9 cellular contexts compared by ENCODE assay signal in the genomic region with DNA sequence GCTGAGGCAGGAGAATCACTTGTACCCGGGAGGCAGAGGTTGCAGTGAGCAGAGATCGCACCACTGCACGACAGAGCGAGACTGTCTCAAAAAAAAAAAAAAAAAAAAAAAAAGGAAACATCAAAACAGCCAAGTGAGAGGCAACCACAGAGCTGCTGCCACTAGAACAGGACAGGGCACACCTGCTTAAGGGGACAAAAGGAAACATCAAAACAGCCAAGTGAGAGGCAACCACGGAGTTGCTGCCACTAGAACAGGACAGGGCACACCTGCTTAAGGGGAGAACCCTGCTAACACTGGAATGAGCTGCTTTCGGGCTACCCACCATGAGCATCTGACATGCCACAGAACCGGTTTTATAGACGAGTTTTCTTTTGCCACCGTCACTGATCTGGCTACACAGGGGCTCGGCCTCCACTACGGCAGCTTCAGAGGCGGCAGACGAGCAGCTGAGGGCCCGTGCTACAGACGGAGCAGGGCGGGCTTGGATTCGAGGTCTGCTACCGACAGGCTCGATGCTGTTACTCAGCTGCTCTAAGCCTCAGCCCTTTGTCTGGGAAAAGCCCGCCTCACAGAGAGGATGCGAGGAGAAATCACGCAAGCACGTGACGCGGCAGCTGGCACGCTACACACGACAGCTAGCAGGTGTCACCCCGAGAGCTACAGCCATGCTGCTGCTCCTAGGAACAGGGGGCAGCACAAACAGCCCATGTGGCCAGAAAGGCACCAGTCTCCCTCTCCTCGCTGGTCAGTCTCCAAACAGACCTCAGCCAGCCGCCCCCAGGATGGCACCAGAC. TPM values are rescaled to one million over a fixed set of nuclear protein-coding genes. Genes with fewer than 3 reads are reported as not detected.
DNase-seq lines count a peak whose midpoint lies in the region; ATAC-seq and TF ChIP-seq lines count a peak whose summit lies in the region.
"Had no signal": no experiment of that assay in that cellular context is flagged by ENCODE, and none has a peak within 500 bp of the region (broad histone marks: within the 10 kb centered on the region; RNA-seq: fewer than 3 reads in every experiment).

No MANE protein-coding gene starts in this region.

- CTCF ChIA-PET in SK-N-SH (lab: Yijun Ruan, JAX) = interaction anchor here (0.9 to 2.0 kb wide), 6 partner anchors 10 to 125 kb away, joined by 3 to 9 read pairs (median 4); a partner anchor contains a TSS

- H3F3A ChIP-seq in SK-N-SH (replicated peaks; ENCODE audit: insufficient read depth) = peaks cover 10% of the 10 kb centered on the region

- 89% methylated on average over 27 of the region's 30 CpGs for WGBS in SK-N-SH (ENCODE audit: low lambda C conversion rate)
- 45 to 51% methylated on average over 8 to 12 of the region's 30 CpGs for WGBS in esophagus squamous epithelium, 2 donors
- 51 to 76% (median 65%) methylated on average over 27 to 30 of the region's 30 CpGs for WGBS in spleen, 5 donors

- no peak for TF ChIP-seq POLR2A in esophagus squamous epithelium (IDR thresholded peaks at IDR 0.05)
- no peak for TF ChIP-seq POLR2A in spleen (IDR thresholded peaks at IDR 0.05)

- peaks cover 53% of the 10 kb centered on the region for H4K20me1 ChIP-seq in SK-N-SH (ENCODE audit: insufficient read depth)

- H3K4me1 ChIP-seq in SK-N-SH (ENCODE audit: control insufficient read depth in 1 of 2, insufficient read depth in 2 of 2, low read depth in 1 of 2, low read length in 1 of 2) (peaks cover 27 to 28% of the 10 kb centered on the region in 2 experiments), esophagus squamous epithelium (peaks cover 40 to 85% (median 55%) of the 10 kb centered on the region in 3 donors), spleen (peaks cover 34 to 90% (median 79%) of the 10 kb centered on the region in 6 donors)

- POLR2A ChIA-PET in SK-N-SH (lab: Yijun Ruan, JAX) = interaction anchor here (1.6 kb wide), 1 partner anchor 25 kb away, joined by 3 read pairs; a partner anchor contains a TSS

- TF ChIP-seq EP300 in SK-N-SH (IDR thresholded peaks at IDR 0.05; ENCODE audit: borderline replicate concordance in 1 of 2, low read depth in 1 of 2, low read length in 1 of 2) = no peak

- H3K27ac ChIP-seq in SK-N-SH (ENCODE audit: low read depth in 2 of 2, low read length in 1 of 2) (no peak overlapping the region), esophagus squamous epithelium (peak overlapping the region; percentile 92 to 99 (median 98)), spleen (peak overlapping the region in 7 of 8 donors; percentile 10 to 98 (median 96))

- peak overlapping the region; percentile 75 to 83 for H3K4me3 ChIP-seq in SK-N-SH (ENCODE audit: low read depth in 2 of 2, low read length in 1 of 2)
- H3K4me3 ChIP-seq in esophagus squamous epithelium = peak overlapping the region; percentile 69 to 95 (median 90)
- H3K4me3 ChIP-seq in spleen = peak overlapping the region; percentile 78 to 99 (median 92)

- H2AFZ ChIP-seq in SK-N-SH (ENCODE audit: low read depth) = no peak overlapping the region; the same call in 1 of the 2 replicates

- H3K36me3 ChIP-seq in SK-N-SH (replicated peaks in 1 of 2; ENCODE audit: control insufficient read depth in 1 of 2, insufficient read depth in 2 of 2, low read length in 1 of 2) (peaks cover 39 to 63% of the 10 kb centered on the region in 2 experiments), esophagus squamous epithelium (peaks cover 11 to 62% (median 12%) of the 10 kb centered on the region in 3 donors), spleen (peaks cover 3 to 65% (median 44%) of the 10 kb centered on the region in 6 donors)

- no peak for DNase-seq in SK-N-SH
- DNase-seq in SHP77 treated with DMSO at 0.1 percent for 48 hours (lab: John Stamatoyannopoulos, UW) = peak; percentile 71
- no peak for DNase-seq in esophagus squamous epithelium (lab: John Stamatoyannopoulos, UW)
- no peak for DNase-seq in spleen
- DNase-seq in stimulated activated CD4-positive, alpha-beta T cell treated with anti-CD3 and anti-CD28 coated beads, Interleukin-15, amount 100 ng/mL, for 24 hours = no peak
- DNase-seq in cerebellum (ENCODE audit: low spot score) = no peak
- DNase-seq: foreskin melanocyte had no signal

- H3K79me2 ChIP-seq in SK-N-SH (ENCODE audit: insufficient read depth) = peaks cover 94% of the 10 kb centered on the region

- H3K9me2 ChIP-seq in SK-N-SH = no peaks in the 10 kb centered on the region

- TF ChIP-seq RAD21 in SK-N-SH (IDR thresholded peaks at IDR 0.05; ENCODE audit: low read length) = no peak

- TF ChIP-seq CTCF in SK-N-SH (IDR thresholded peaks at IDR 0.05) (no peak), esophagus squamous epithelium (IDR thresholded peaks at IDR 0.05) (no peak), spleen (IDR thresholded peaks at IDR 0.05 in 8 of 11, conservative IDR thresholded peaks at IDR 0.05 in 3 of 11) (no peak)

- H3K4me2 ChIP-seq in SK-N-SH = peak overlapping the region; percentile 99

- H3K27me3 ChIP-seq in SK-N-SH (ENCODE audit: insufficient read depth) (no peaks in the 10 kb centered on the region), esophagus squamous epithelium (no peaks in the 10 kb centered on the region), spleen (replicated peaks in 1 of 7) (no peaks in the 10 kb centered on the region)

- H3K9me3 ChIP-seq in SK-N-SH (no peaks in the 10 kb centered on the region), esophagus squamous epithelium (no peaks in the 10 kb centered on the region), spleen (no peaks in the 10 kb centered on the region)

- peak overlapping the region; percentile 89; the same call in 1 of the 2 replicates for H3K9ac ChIP-seq in SK-N-SH

- ATAC-seq in SK-N-SH treated with all-trans-retinoic acid at 6 μM for 48 hours = no peak
- no peak for ATAC-seq in HG03457 (IDR thresholded peaks at IDR 0.05; ENCODE audit: unreplicated experiment)

- intact Hi-C loops in esophagus squamous epithelium (cut with DNase I) (no loop called here), spleen (cut with DNase I; ENCODE audit: low total_unique reads) (no loop called here)

TF ChIP-seq in SK-N-SH, 30 proteins besides CTCF, POLR2A, EP300 and RAD21:
- no peak for TF ChIP-seq NRF1 (IDR thresholded peaks at IDR 0.05; ENCODE audit: low read depth, low read length)

TF ChIP-seq in SK-N-SH treated with all-trans-retinoic acid at 6 μM for 48 hours, 23 proteins besides CTCF, POLR2A, EP300 and RAD21 (continues in another document):
- TF ChIP-seq ZFP30 (CRISPR knock-in tag; IDR thresholded peaks at IDR 0.05) (no peak), RARB (CRISPR knock-in tag; IDR thresholded peaks at IDR 0.05) (no peak), SNAI2 (CRISPR knock-in tag; IDR thresholded peaks at IDR 0.05) (no peak), TCF4 (CRISPR knock-in tag; IDR thresholded peaks at IDR 0.05; ENCODE audit: borderline replicate concordance) (no peak), ARNTL (CRISPR knock-in tag; IDR thresholded peaks at IDR 0.05; ENCODE audit: borderline replicate concordance, low read depth) (no peak), BACH2 (CRISPR knock-in tag; IDR thresholded peaks at IDR 0.05; ENCODE audit: borderline replicate concordance) (no peak), ZFP3 (CRISPR knock-in tag; IDR thresholded peaks at IDR 0.05) (no peak), PPARA (CRISPR knock-in tag; IDR thresholded peaks at IDR 0.05; ENCODE audit: borderline replicate concordance) (no peak)
- TF ChIP-seq, protein P1, sequence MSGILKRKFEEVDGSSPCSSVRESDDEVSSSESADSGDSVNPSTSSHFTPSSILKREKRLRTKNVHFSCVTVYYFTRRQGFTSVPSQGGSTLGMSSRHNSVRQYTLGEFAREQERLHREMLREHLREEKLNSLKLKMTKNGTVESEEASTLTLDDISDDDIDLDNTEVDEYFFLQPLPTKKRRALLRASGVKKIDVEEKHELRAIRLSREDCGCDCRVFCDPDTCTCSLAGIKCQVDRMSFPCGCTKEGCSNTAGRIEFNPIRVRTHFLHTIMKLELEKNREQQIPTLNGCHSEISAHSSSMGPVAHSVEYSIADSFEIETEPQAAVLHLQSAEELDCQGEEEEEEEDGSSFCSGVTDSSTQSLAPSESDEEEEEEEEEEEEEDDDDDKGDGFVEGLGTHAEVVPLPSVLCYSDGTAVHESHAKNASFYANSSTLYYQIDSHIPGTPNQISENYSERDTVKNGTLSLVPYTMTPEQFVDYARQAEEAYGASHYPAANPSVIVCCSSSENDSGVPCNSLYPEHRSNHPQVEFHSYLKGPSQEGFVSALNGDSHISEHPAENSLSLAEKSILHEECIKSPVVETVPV (CRISPR knock-in tag; IDR thresholded peaks at IDR 0.05) = no peak

RNA-seq across cellular contexts. Expression of a gene that starts 2.0 kb away (rescaled TPM):
- 112 and 165 TPM in 2 replicates for polyA plus RNA-seq in SK-N-SH (2012; rRNA removed)
- 240 and 314 TPM in 2 replicates for polyA plus RNA-seq in SK-N-SH (2012; cell fraction: cytosol; rRNA removed)
- polyA plus RNA-seq in SK-N-SH (2012; cell fraction: nucleus; rRNA removed) = 212 and 321 TPM in 2 replicates
- total RNA-seq in esophagus squamous epithelium = 1,000 to 10,000 TPM in 3 of 4 donors, 100 to 1,000 TPM in 1; 459 to 2,191 (median 1,569) TPM
- total RNA-seq in spleen = 1,000 to 10,000 TPM in 3 of 7 donors, 100 to 1,000 TPM in 4; 561 to 1,208 (median 823) TPM
- polyA plus RNA-seq in spleen = 100 to 1,000 TPM; 161 to 366 (median 188) TPM
- 75.4 TPM for total RNA-seq in cerebellum

RNA-seq across cellular contexts. Expression of a gene that starts 12.8 kb away (rescaled TPM):
- polyA plus RNA-seq in SK-N-SH (2012; rRNA removed) = 184 and 385 TPM in 2 replicates
- 158 and 279 TPM in 2 replicates for polyA plus RNA-seq in SK-N-SH (2012; cell fraction: cytosol; rRNA removed)
- 650 and 681 TPM in 2 replicates for polyA plus RNA-seq in SK-N-SH (2012; cell fraction: nucleus; rRNA removed)
- total RNA-seq in esophagus squamous epithelium = 100 to 1,000 TPM; 166 to 239 (median 176) TPM
- 100 to 1,000 TPM; 155 to 392 (median 293) TPM for total RNA-seq in spleen
- polyA plus RNA-seq in spleen = 100 to 1,000 TPM; 131 to 261 (median 137) TPM
- 18.3 TPM for total RNA-seq in cerebellum

RNA-seq across cellular contexts. Expression of a gene that starts 23.5 kb away (rescaled TPM):
- polyA plus RNA-seq in SK-N-SH (2012; rRNA removed) (0.07 and 0.16 TPM in 2 replicates), spleen (under 1 TPM in 2 of 3 donors, not detected in 1; 0.09 to 0.39 TPM)
- polyA plus RNA-seq in SK-N-SH (2012; cell fraction: cytosol; rRNA removed) = 0.01 TPM in 1 of 2 replicates, not detected in the other
- polyA plus RNA-seq in SK-N-SH (2012; cell fraction: nucleus; rRNA removed) = 0.19 and 0.23 TPM in 2 replicates
- total RNA-seq in esophagus squamous epithelium (not detected), spleen (not detected), cerebellum (not detected)

RNA-seq across cellular contexts. Expression of a gene that starts 25.3 kb away (rescaled TPM):
- polyA plus RNA-seq in SK-N-SH (2012; rRNA removed) (120 and 156 TPM in 2 replicates), spleen (100 to 1,000 TPM in 2 of 3 donors, 10 to 100 TPM in 1; 75.9 to 182 (median 111) TPM)
- 65.6 and 105 TPM in 2 replicates for polyA plus RNA-seq in SK-N-SH (2012; cell fraction: cytosol; rRNA removed)
- polyA plus RNA-seq in SK-N-SH (2012; cell fraction: nucleus; rRNA removed) = 167 and 258 TPM in 2 replicates
- total RNA-seq in esophagus squamous epithelium (10 to 100 TPM in 3 of 4 donors, 1 to 10 TPM in 1; 8.7 to 28.0 (median 13.2) TPM), spleen (10 to 100 TPM; 47.5 to 71.3 (median 52.6) TPM), cerebellum (64.7 TPM)

RNA-seq across cellular contexts. Expression of a gene that starts 33.0 kb away (rescaled TPM):
- polyA plus RNA-seq in SK-N-SH (2012; rRNA removed) = 176 and 269 TPM in 2 replicates
- 159 and 175 TPM in 2 replicates for polyA plus RNA-seq in SK-N-SH (2012; cell fraction: cytosol; rRNA removed)
- polyA plus RNA-seq in SK-N-SH (2012; cell fraction: nucleus; rRNA removed) = 164 and 238 TPM in 2 replicates
- total RNA-seq in esophagus squamous epithelium = 100 to 1,000 TPM in 2 of 4 donors, 10 to 100 TPM in 2; 75.3 to 133 (median 95.0) TPM
- total RNA-seq in spleen = 10 to 100 TPM; 31.5 to 70.0 (median 50.7) TPM
- 10 to 100 TPM; 23.6 to 56.6 (median 45.7) TPM for polyA plus RNA-seq in spleen
- total RNA-seq in cerebellum = 39.7 TPM

Comparison
In these comparisons a context has a peak if more than half of its experiments do, and no peak if none do; other contexts are left out.
1. H3K27ac ChIP-seq: peak in esophagus squamous epithelium (4 of 4) and spleen (7 of 8); none in SK-N-SH (0 of 2).
2. Peak in every context shown above with its lines, with median percentiles within 50 percentile points of each other: H3K4me3 ChIP-seq.